Comparison of ENCODE assay signal across 1 cellular context in the genomic region with DNA sequence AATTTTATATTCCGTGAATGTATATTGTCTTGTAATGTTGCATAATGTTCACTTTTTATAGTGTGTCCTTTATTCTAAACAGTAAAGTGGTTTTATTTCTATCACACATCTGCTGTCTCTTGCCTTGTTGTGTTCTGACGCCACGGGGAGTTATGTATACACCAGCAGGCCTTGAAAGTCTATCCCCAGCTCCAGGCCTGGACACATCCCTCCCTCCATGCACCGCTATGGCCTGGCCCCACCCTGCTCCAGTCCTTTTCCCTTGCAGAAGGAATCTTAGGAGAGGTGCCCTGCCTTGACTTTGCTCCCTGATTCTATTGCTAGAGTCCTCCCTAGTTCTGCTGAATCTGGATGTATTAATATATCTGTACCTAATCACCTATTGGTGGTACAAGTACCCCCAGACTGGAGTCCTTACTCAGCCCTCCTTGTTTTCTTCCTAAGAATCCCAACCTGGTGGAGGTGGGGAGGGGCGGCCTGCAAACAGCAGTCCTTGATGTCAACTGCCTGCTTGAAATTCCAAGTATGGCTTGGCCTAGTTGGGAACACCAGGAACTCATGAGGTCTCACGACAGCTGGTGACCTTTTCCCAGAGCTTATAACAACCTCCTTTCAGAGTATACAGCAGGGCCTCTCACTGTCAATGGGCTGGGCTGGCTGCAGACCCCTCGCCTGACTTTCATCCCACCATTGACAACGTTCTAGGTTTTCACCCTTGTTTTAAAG.
TF ChIP-seq lines count a peak whose summit lies in the region.

No MANE protein-coding gene starts in this region.

TF ChIP-seq in IMR-90, 13 proteins besides CTCF, POLR2A, EP300 and RAD21 (continued from another document):
- TF ChIP-seq BHLHE40 (IDR thresholded peaks at IDR 0.05; ENCODE audit: low read depth, low read length) (no peak), CEBPB (IDR thresholded peaks at IDR 0.05; ENCODE audit: low read depth, low read length) (no peak), RCOR1 (IDR thresholded peaks at IDR 0.05; ENCODE audit: insufficient replicate concordance, low read length) (no peak), SMC3 (IDR thresholded peaks at IDR 0.05; ENCODE audit: low read depth, low read length) (no peak), MAFK (IDR thresholded peaks at IDR 0.05; ENCODE audit: low read depth, low read length) (no peak), RFX5 (IDR thresholded peaks at IDR 0.05; ENCODE audit: low read depth, low read length) (no peak), MXI1 (IDR thresholded peaks at IDR 0.05; ENCODE audit: borderline replicate concordance, low read depth, low read length) (no peak), CHD1 (IDR thresholded peaks at IDR 0.05; ENCODE audit: low read depth, low read length) (no peak), FOS (IDR thresholded peaks at IDR 0.05; ENCODE audit: low read depth, low read length) (no peak), MAZ (IDR thresholded peaks at IDR 0.05; ENCODE audit: borderline replicate concordance, low read depth, low read length) (no peak)
- TF ChIP-seq, protein P1, sequence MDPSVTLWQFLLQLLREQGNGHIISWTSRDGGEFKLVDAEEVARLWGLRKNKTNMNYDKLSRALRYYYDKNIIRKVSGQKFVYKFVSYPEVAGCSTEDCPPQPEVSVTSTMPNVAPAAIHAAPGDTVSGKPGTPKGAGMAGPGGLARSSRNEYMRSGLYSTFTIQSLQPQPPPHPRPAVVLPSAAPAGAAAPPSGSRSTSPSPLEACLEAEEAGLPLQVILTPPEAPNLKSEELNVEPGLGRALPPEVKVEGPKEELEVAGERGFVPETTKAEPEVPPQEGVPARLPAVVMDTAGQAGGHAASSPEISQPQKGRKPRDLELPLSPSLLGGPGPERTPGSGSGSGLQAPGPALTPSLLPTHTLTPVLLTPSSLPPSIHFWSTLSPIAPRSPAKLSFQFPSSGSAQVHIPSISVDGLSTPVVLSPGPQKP (IDR thresholded peaks at IDR 0.05; ENCODE audit: borderline replicate concordance, low read depth, low read length): no peak
TF ChIP-seq in IMR-90: peak in this region for 0.
